In genomic region chr3:134244921-134245320, GRCh38 we compare ENCODE assay signal across 22 cellular contexts.
"Had no signal": no experiment of that assay in that cellular context is flagged by ENCODE, and none has a peak within 500 bp of the region (broad histone marks: within the 10 kb centered on the region; RNA-seq: fewer than 3 reads in every experiment).

No MANE protein-coding gene starts in this region.

- ATAC-seq: activated CD8-positive, alpha-beta memory T cell treated with anti-CD3 and anti-CD28 coated beads, Interleukin-2, amount 10 ng/mL, durations not matched to agents 7 days and 5 days; body of pancreas; stimulated activated naive B cell treated with anti-CD40 and anti-IgM and Interleukin-4, amounts not matched to agents 10 μg/mL and 1 μg/mL and 100 μg/mL, for 72 hours had no signal

- DNase-seq: activated CD4-positive, alpha-beta memory T cell treated with anti-CD3 and anti-CD28 coated beads for 36 hours; activated CD8-positive, alpha-beta memory T cell treated with anti-CD3 and anti-CD28 coated beads, Interleukin-2, amount 10 ng/mL, durations not matched to agents 7 days and 5 days; activated naive CD4-positive, alpha-beta T cell treated with anti-CD3 and anti-CD28 coated beads, Interleukin-2, amount 50 U/mL, for 16 hours; activated T-cell treated with anti-CD3 and anti-CD28 coated beads, Interleukin-2, amount 50 U/mL, for 1 hour; amniotic stem cell; body of pancreas; cortex of kidney; effector CD8-positive, alpha-beta T cell; foreskin melanocyte; head of caudate nucleus; kidney glomerular epithelial cell; midbrain; posterior cingulate gyrus; SK-N-SH; stimulated activated CD4-positive, alpha-beta T cell treated with anti-CD3 and anti-CD28 coated beads, Interleukin-15, amount 100 ng/mL, for 24 hours; stimulated activated CD4-positive, alpha-beta T cell treated with anti-CD3 and anti-CD28 coated beads, Interleukin-4, amount 100 ng/mL, for 1 hour; stimulated activated naive B cell treated with anti-CD40 and anti-IgM and Interleukin-4, amounts not matched to agents 10 μg/mL and 1 μg/mL and 100 μg/mL, for 72 hours; T-helper 1 cell; T1000; tibial artery had no signal

- H3K9me3 ChIP-seq: body of pancreas, neutrophil, SK-N-SH, tibial artery had no signal

- H3K4me3 ChIP-seq: body of pancreas, skin epidermis, tibial artery had no signal

- H3K36me3 ChIP-seq: neutrophil, tibial artery had no signal

- H3K27ac ChIP-seq: body of pancreas, neutrophil, skin epidermis, tibial artery had no signal

- H3K27me3 ChIP-seq: body of pancreas, neutrophil, tibial artery had no signal

- H3K4me2 ChIP-seq: SK-N-SH had no signal

- H3K9ac ChIP-seq: SK-N-SH had no signal
